16 cellular contexts compared by ENCODE assay signal in the genomic region with DNA sequence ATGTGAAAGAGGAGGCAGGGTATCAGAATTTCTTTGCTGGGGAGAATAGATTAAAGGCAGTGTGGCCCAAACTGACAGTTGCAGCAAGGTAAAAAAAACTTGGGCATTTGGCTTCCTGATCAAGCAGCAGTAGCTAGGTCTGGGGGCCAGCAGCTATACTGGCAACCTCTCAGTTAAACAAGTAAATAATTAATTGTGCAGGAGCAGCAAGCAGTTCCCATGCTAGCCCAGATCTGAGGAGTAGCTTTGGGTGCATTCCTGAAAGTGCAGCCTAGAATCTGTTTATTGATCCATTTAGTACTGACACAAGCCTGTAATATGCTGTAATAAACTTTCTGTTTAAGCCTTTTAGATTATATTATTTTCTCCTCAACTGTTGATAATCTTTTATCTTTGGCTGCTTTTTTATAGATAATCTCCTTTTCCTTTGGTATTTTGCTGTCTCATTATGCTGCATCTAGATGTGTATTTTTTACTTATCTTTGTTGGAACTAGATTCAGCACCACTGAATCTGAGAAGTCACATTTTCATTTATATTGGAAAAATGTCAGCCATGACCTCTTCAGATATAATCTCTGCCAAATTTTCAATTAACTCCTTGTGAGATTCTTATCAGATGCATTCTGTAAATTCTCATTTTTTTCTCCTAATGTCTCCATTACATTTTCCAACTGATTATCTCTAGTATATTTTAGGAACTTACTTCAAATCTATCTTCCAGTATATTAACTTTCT.
"Had no signal": no experiment of that assay in that cellular context is flagged by ENCODE, and none has a peak within 500 bp of the region (broad histone marks: within the 10 kb centered on the region; RNA-seq: fewer than 3 reads in every experiment).

No MANE protein-coding gene starts in this region.

- ATAC-seq: activated CD4-positive, CD25-positive, alpha-beta regulatory T cell treated with anti-CD3 and anti-CD28 coated beads, Interleukin-2, amount 50 U/mL, for 24 hours; activated naive CD8-positive, alpha-beta T cell treated with anti-CD3 and anti-CD28 coated beads, Interleukin-2, amount 50 U/mL, for 24 hours; lower lobe of right lung; stimulated activated effector memory CD8-positive, alpha-beta T cell treated with anti-CD3 and anti-CD28 coated beads, Interleukin-12 subunit alpha, Interleukin-12 subunit beta, amount 100 ng/mL, for 72 hours; T-cell had no signal

- H3K27ac ChIP-seq: ascending aorta, esophagus muscularis mucosa, lower lobe of right lung, thyroid gland had no signal

- H3K4me3 ChIP-seq: ascending aorta, esophagus muscularis mucosa, lower lobe of right lung, thyroid gland had no signal

- H3K27me3 Mint-ChIP-seq: activated naive CD8-positive, alpha-beta T cell treated with anti-CD3 and anti-CD28 coated beads, Interleukin-2, amount 50 U/mL, for 24 hours; T-cell had no signal

- H3K4me3 Mint-ChIP-seq: activated naive CD8-positive, alpha-beta T cell treated with anti-CD3 and anti-CD28 coated beads, Interleukin-2, amount 50 U/mL, for 24 hours; mesothelial cell of epicardium; neural crest cell; stimulated activated effector memory CD8-positive, alpha-beta T cell treated with anti-CD3 and anti-CD28 coated beads, Interleukin-12 subunit alpha, Interleukin-12 subunit beta, amount 100 ng/mL, for 72 hours; T-cell had no signal

- H3K27ac Mint-ChIP-seq: activated naive CD8-positive, alpha-beta T cell treated with anti-CD3 and anti-CD28 coated beads, Interleukin-2, amount 50 U/mL, for 24 hours; mesothelial cell of epicardium; stimulated activated effector memory CD8-positive, alpha-beta T cell treated with anti-CD3 and anti-CD28 coated beads, Interleukin-12 subunit alpha, Interleukin-12 subunit beta, amount 100 ng/mL, for 72 hours; T-cell had no signal

- H3K36me3 Mint-ChIP-seq: mesothelial cell of epicardium; stimulated activated effector memory CD8-positive, alpha-beta T cell treated with anti-CD3 and anti-CD28 coated beads, Interleukin-12 subunit alpha, Interleukin-12 subunit beta, amount 100 ng/mL, for 72 hours; T-cell had no signal

- DNase-seq: activated CD4-positive, alpha-beta T cell treated with anti-CD3 and anti-CD28 coated beads, Interleukin-2, amount 50 U/mL, for 1 hour; activated CD8-positive, alpha-beta memory T cell treated with anti-CD3 and anti-CD28 coated beads for 24 hours; activated naive CD4-positive, alpha-beta T cell treated with Interleukin-2 at 50 U/mL for 16 hours; activated naive CD8-positive, alpha-beta T cell treated with anti-CD3 and anti-CD28 coated beads, Interleukin-2, amount 50 U/mL, for 24 hours; hippocampal formation; kidney glomerular epithelial cell; lower lobe of right lung; T-cell; T-helper 9 cell; thyroid gland had no signal

- H3K4me1 Mint-ChIP-seq: activated naive CD8-positive, alpha-beta T cell treated with anti-CD3 and anti-CD28 coated beads, Interleukin-2, amount 50 U/mL, for 24 hours; neural crest cell; stimulated activated effector memory CD8-positive, alpha-beta T cell treated with anti-CD3 and anti-CD28 coated beads, Interleukin-12 subunit alpha, Interleukin-12 subunit beta, amount 100 ng/mL, for 72 hours; T-cell had no signal
